ENCODE assay signal across 24 cellular contexts in genomic region chr5:102540251-102540812, GRCh38. TPM values are rescaled to one million over a fixed set of nuclear protein-coding genes. Genes with fewer than 3 reads are reported as not detected.
"Had no signal": no experiment of that assay in that cellular context is flagged by ENCODE, and none has a peak within 500 bp of the region (broad histone marks: within the 10 kb centered on the region; RNA-seq: fewer than 3 reads in every experiment).

No MANE protein-coding gene starts in this region.

- DNase-seq: activated CD4-positive, alpha-beta T cell treated with anti-CD3 and anti-CD28 coated beads, Interleukin-2, amount 10 ng/mL, durations not matched to agents 24 days and 14 days; activated CD8-positive, alpha-beta T cell treated with anti-CD3 and anti-CD28 coated beads, Interleukin-2, amount 10 ng/mL, durations not matched to agents 7 days and 5 days; activated naive CD4-positive, alpha-beta T cell treated with anti-CD3 and anti-CD28 coated beads for 36 hours; activated T-cell treated with anti-CD3 and anti-CD28 coated beads, Interleukin-2, amount 50 U/mL, for 4 hours; anterior cingulate cortex; caudate nucleus; dorsolateral prefrontal cortex; endodermal cell; foreskin melanocyte; hypothalamus; islet precursor cell; left colon; lower lobe of right lung; occipital lobe; retina; spleen; stimulated activated naive B cell treated with anti-CD40 and anti-IgM and Interleukin-4, amounts not matched to agents 10 μg/mL and 1 μg/mL and 100 μg/mL, for 72 hours had no signal

- H3K4me3 ChIP-seq: dorsolateral prefrontal cortex, lower lobe of right lung, spleen, thoracic aorta had no signal

- H3K9me3 Mint-ChIP-seq: activated CD4-positive, alpha-beta T cell treated with anti-CD3 and anti-CD28 coated beads, Interleukin-2, amount 10 ng/mL, durations not matched to agents 24 days and 14 days; activated naive CD4-positive, alpha-beta T cell treated with anti-CD3 and anti-CD28 coated beads for 36 hours; activated T-cell treated with anti-CD3 and anti-CD28 coated beads, Interleukin-2, amount 50 U/mL, for 4 hours; natural killer cell treated with Interleukin-12 subunit alpha and Interleukin-12 subunit beta and Interleukin-15 and Interleukin-18, amount 100 ng/mL, for 72 hours; stimulated activated naive B cell treated with anti-CD40 and anti-IgM and Interleukin-4, amounts not matched to agents 10 μg/mL and 1 μg/mL and 100 μg/mL, for 72 hours had no signal

- H3K36me3 ChIP-seq: lower lobe of right lung, spleen, thoracic aorta had no signal

- H3K4me1 Mint-ChIP-seq: activated CD4-positive, alpha-beta T cell treated with anti-CD3 and anti-CD28 coated beads, Interleukin-2, amount 10 ng/mL, durations not matched to agents 24 days and 14 days had no signal

- H3K27me3 ChIP-seq: dorsolateral prefrontal cortex, spleen had no signal

- H3K4me3 Mint-ChIP-seq: activated CD4-positive, alpha-beta T cell treated with anti-CD3 and anti-CD28 coated beads, Interleukin-2, amount 10 ng/mL, durations not matched to agents 24 days and 14 days; activated CD8-positive, alpha-beta T cell treated with anti-CD3 and anti-CD28 coated beads, Interleukin-2, amount 10 ng/mL, durations not matched to agents 7 days and 5 days; activated naive CD4-positive, alpha-beta T cell treated with anti-CD3 and anti-CD28 coated beads for 36 hours; activated T-cell treated with anti-CD3 and anti-CD28 coated beads, Interleukin-2, amount 50 U/mL, for 4 hours; brain; endodermal cell; natural killer cell treated with Interleukin-12 subunit alpha and Interleukin-12 subunit beta and Interleukin-15 and Interleukin-18, amount 100 ng/mL, for 72 hours; stimulated activated naive B cell treated with anti-CD40 and anti-IgM and Interleukin-4, amounts not matched to agents 10 μg/mL and 1 μg/mL and 100 μg/mL, for 72 hours had no signal

- H3K4me1 ChIP-seq: lower lobe of right lung, spleen had no signal

- H3K27ac Mint-ChIP-seq: activated CD4-positive, alpha-beta T cell treated with anti-CD3 and anti-CD28 coated beads, Interleukin-2, amount 10 ng/mL, durations not matched to agents 24 days and 14 days; activated CD8-positive, alpha-beta T cell treated with anti-CD3 and anti-CD28 coated beads, Interleukin-2, amount 10 ng/mL, durations not matched to agents 7 days and 5 days; activated naive CD4-positive, alpha-beta T cell treated with anti-CD3 and anti-CD28 coated beads for 36 hours; brain; endodermal cell; natural killer cell treated with Interleukin-12 subunit alpha and Interleukin-12 subunit beta and Interleukin-15 and Interleukin-18, amount 100 ng/mL, for 72 hours; stimulated activated naive B cell treated with anti-CD40 and anti-IgM and Interleukin-4, amounts not matched to agents 10 μg/mL and 1 μg/mL and 100 μg/mL, for 72 hours had no signal

- H3K9me3 ChIP-seq: lower lobe of right lung, thoracic aorta had no signal

- H3K27ac ChIP-seq: dorsolateral prefrontal cortex, epithelial cell of prostate, lower lobe of right lung, spleen, thoracic aorta had no signal

- H3K27me3 Mint-ChIP-seq: brain; stimulated activated naive B cell treated with anti-CD40 and anti-IgM and Interleukin-4, amounts not matched to agents 10 μg/mL and 1 μg/mL and 100 μg/mL, for 72 hours had no signal

- H3K36me3 Mint-ChIP-seq: brain; natural killer cell treated with Interleukin-12 subunit alpha and Interleukin-12 subunit beta and Interleukin-15 and Interleukin-18, amount 100 ng/mL, for 72 hours; stimulated activated naive B cell treated with anti-CD40 and anti-IgM and Interleukin-4, amounts not matched to agents 10 μg/mL and 1 μg/mL and 100 μg/mL, for 72 hours had no signal

RNA-seq across cellular contexts. Expression of gene SLCO6A1, which starts 41.5 kb away (rescaled TPM):
- total RNA-seq: activated CD4-positive, alpha-beta T cell treated with anti-CD3 and anti-CD28 coated beads, Interleukin-2, amount 10 ng/mL, durations not matched to agents 24 days and 14 days; activated CD8-positive, alpha-beta T cell treated with anti-CD3 and anti-CD28 coated beads, Interleukin-2, amount 10 ng/mL, durations not matched to agents 7 days and 5 days; activated naive CD4-positive, alpha-beta T cell treated with anti-CD3 and anti-CD28 coated beads for 36 hours; activated T-cell treated with anti-CD3 and anti-CD28 coated beads, Interleukin-2, amount 50 U/mL, for 4 hours; dorsolateral prefrontal cortex; fibroblast of lung; left colon; lower lobe of right lung; natural killer cell treated with Interleukin-12 subunit alpha and Interleukin-12 subunit beta and Interleukin-15 and Interleukin-18, amount 100 ng/mL, for 72 hours; posterior vena cava; spleen; thoracic aorta; ureter had no signal
